21 cellular contexts compared by ENCODE assay signal in the genomic region with DNA sequence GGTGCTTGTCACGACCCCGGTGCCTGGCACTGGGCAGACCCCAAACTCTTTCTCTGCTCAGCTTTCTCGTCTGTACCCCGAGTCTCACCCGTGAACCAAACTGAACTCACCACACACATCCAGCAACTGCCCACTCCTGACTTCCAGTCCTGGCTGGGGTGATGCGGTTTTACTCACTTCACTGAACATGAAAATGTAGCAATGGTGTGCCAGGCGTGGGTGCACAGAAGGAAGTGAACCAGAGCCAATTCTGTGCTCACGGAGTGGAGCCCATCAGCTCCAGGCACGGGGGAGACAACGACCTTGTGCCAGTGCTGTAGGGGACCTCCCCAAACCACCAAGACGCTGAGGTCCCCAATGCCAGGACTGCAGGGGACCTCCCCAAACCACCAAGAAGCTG.
"Had no signal": no experiment of that assay in that cellular context is flagged by ENCODE, and none has a peak within 500 bp of the region (broad histone marks: within the 10 kb centered on the region; RNA-seq: fewer than 3 reads in every experiment).

No MANE protein-coding gene starts in this region.

- DNase-seq: activated CD4-positive, alpha-beta T cell treated with anti-CD3 and anti-CD28 coated beads, Interleukin-2, amount 50 U/mL, for 1 hour; activated naive CD4-positive, alpha-beta T cell treated with anti-CD3 and anti-CD28 coated beads for 36 hours; activated naive CD8-positive, alpha-beta T cell treated with anti-CD3 and anti-CD28 coated beads, Interleukin-2, amount 50 U/mL, for 24 hours; aorta; dermis blood vessel endothelial cell; effector memory CD8-positive, alpha-beta T cell; foreskin melanocyte; immature natural killer cell; mammary epithelial cell; naive thymus-derived CD8-positive, alpha-beta T cell; nucleus accumbens; right cardiac atrium; small intestine; stimulated activated naive CD8-positive, alpha-beta T cell treated with anti-CD3 and anti-CD28 coated beads, Interleukin-15, amount 100 ng/mL, for 72 hours; SW 1271; testis had no signal

- H3K9me3 ChIP-seq: left lung, testis had no signal

- ATAC-seq: activated CD4-positive, CD25-positive, alpha-beta regulatory T cell treated with anti-CD3 and anti-CD28 coated beads, Interleukin-2, amount 50 U/mL, for 24 hours; activated naive CD8-positive, alpha-beta T cell treated with anti-CD3 and anti-CD28 coated beads, Interleukin-2, amount 50 U/mL, for 24 hours; activated T-helper 17 cell treated with anti-CD3 and anti-CD28 coated beads, Interleukin-2, amount 50 U/mL, for 72 hours; effector memory CD8-positive, alpha-beta T cell; left lung; naive thymus-derived CD8-positive, alpha-beta T cell; right cardiac atrium; stimulated activated naive CD8-positive, alpha-beta T cell treated with anti-CD3 and anti-CD28 coated beads, Interleukin-15, amount 100 ng/mL, for 72 hours had no signal

- FAIRE-seq: bronchial epithelial cell, small intestine had no signal

- H3K4me3 ChIP-seq: left lung, testis had no signal

- H3K27ac ChIP-seq: epithelial cell of prostate, left lung, testis had no signal

- H3K36me3 ChIP-seq: left lung had no signal

- H3K27me3 ChIP-seq: left lung, testis had no signal
